2 cellular contexts compared by ENCODE assay signal in the genomic region with DNA sequence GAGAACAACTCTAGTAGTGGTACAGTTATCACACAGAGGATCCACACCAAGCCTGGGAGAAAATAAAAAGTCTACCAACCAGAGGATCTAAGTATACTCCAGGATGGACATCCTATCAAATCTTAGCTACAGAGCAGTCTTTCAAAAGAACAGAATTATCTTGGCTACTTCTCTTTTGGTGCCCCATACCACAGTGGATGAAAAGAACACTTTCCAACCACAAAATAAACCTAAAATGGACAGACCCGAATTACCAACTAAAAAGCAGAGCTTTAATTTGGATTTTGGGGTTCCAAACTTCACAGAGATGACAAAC.
A peak's percentile ranks its signal among the peaks of the same experiment; 100 is the strongest.
TF ChIP-seq lines count a peak whose summit lies in the region.

No MANE protein-coding gene starts in this region.

TF ChIP-seq in SK-N-SH, 30 proteins besides CTCF, POLR2A, EP300 and RAD21:
- TF ChIP-seq, protein P1, sequence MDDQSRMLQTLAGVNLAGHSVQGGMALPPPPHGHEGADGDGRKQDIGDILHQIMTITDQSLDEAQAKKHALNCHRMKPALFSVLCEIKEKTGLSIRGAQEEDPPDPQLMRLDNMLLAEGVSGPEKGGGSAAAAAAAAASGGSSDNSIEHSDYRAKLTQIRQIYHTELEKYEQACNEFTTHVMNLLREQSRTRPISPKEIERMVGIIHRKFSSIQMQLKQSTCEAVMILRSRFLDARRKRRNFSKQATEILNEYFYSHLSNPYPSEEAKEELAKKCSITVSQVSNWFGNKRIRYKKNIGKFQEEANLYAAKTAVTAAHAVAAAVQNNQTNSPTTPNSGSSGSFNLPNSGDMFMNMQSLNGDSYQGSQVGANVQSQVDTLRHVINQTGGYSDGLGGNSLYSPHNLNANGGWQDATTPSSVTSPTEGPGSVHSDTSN (IDR thresholded peaks at IDR 0.05), result no peak
- TF ChIP-seq FOXM1 (IDR thresholded peaks at IDR 0.05; ENCODE audit: low read depth) (0 out of 2 replicates have a peak, but pooled peaks have one; percentile 11), NFIC (IDR thresholded peaks at IDR 0.05; ENCODE audit: borderline replicate concordance) (no peak), SIN3A (IDR thresholded peaks at IDR 0.05; ENCODE audit: borderline replicate concordance, low read depth, low read length) (no peak), EZH2phosphoT487 (IDR thresholded peaks at IDR 0.05; ENCODE audit: borderline replicate concordance, low read depth) (no peak)

TF ChIP-seq in HEK293T, 16 proteins besides CTCF, POLR2A, EP300 and RAD21 (continued from another document):
- TF ChIP-seq LEF1 (IDR thresholded peaks at IDR 0.05; ENCODE audit: borderline replicate concordance) (no peak), L3MBTL2 (conservative IDR thresholded peaks at IDR 0.05) (no peak)
- TF ChIP-seq, protein P2, sequence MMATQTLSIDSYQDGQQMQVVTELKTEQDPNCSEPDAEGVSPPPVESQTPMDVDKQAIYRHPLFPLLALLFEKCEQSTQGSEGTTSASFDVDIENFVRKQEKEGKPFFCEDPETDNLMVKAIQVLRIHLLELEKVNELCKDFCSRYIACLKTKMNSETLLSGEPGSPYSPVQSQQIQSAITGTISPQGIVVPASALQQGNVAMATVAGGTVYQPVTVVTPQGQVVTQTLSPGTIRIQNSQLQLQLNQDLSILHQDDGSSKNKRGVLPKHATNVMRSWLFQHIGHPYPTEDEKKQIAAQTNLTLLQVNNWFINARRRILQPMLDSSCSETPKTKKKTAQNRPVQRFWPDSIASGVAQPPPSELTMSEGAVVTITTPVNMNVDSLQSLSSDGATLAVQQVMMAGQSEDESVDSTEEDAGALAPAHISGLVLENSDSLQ (IDR thresholded peaks at IDR 0.05), result no peak
